1 cellular context compared by ENCODE assay signal in the genomic region with DNA sequence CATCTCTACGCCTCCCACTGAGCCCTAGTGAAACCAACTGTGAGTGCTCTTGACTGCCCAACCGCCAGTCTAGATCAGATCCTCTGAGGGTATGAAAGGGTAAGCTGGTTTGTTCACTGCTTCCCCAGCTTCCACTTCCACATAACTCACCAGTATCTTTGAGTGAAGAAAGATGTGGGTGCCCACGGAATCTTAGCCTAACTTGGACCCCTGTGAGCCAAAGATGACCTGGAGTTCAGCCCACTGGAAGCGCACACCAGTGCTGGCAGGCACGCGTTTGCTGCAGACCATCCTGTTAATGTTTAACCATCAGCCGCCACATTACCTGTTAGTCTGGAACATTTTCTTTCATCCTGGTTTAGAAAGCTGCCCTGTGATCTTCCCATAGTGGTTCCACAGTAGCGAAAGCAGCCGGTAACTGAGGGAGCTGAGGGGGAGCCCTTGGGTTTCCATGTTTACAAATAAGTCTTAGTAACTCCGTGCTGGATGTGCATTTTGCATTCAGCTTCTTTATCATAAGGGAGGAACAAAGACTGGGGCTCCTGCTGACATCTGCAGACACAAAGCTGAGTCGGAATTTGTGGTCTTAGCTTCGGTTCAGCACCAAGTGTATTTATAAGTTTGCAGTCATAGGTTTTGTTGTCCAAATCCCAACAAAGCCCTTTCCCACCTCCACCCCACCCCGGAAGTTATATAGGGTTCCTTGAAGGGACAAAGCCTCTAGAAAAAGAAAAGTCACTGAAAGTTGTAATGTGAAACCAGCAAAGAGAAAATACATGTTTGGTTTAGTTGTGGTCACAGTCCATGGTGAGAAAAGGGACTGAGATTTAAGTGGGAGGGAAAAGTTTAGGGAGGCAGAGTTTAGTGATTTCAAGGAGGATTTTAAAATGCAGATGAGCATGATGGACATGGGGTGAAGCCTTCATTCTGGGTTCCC.
A peak's percentile ranks its signal among the peaks of the same experiment; 100 is the strongest.
TF ChIP-seq lines count a peak whose summit lies in the region.

No MANE protein-coding gene starts in this region.

TF ChIP-seq in HepG2, 621 proteins besides CTCF, POLR2A, EP300 and RAD21 (continued from another document and continues in another):
- TF ChIP-seq, protein P1, sequence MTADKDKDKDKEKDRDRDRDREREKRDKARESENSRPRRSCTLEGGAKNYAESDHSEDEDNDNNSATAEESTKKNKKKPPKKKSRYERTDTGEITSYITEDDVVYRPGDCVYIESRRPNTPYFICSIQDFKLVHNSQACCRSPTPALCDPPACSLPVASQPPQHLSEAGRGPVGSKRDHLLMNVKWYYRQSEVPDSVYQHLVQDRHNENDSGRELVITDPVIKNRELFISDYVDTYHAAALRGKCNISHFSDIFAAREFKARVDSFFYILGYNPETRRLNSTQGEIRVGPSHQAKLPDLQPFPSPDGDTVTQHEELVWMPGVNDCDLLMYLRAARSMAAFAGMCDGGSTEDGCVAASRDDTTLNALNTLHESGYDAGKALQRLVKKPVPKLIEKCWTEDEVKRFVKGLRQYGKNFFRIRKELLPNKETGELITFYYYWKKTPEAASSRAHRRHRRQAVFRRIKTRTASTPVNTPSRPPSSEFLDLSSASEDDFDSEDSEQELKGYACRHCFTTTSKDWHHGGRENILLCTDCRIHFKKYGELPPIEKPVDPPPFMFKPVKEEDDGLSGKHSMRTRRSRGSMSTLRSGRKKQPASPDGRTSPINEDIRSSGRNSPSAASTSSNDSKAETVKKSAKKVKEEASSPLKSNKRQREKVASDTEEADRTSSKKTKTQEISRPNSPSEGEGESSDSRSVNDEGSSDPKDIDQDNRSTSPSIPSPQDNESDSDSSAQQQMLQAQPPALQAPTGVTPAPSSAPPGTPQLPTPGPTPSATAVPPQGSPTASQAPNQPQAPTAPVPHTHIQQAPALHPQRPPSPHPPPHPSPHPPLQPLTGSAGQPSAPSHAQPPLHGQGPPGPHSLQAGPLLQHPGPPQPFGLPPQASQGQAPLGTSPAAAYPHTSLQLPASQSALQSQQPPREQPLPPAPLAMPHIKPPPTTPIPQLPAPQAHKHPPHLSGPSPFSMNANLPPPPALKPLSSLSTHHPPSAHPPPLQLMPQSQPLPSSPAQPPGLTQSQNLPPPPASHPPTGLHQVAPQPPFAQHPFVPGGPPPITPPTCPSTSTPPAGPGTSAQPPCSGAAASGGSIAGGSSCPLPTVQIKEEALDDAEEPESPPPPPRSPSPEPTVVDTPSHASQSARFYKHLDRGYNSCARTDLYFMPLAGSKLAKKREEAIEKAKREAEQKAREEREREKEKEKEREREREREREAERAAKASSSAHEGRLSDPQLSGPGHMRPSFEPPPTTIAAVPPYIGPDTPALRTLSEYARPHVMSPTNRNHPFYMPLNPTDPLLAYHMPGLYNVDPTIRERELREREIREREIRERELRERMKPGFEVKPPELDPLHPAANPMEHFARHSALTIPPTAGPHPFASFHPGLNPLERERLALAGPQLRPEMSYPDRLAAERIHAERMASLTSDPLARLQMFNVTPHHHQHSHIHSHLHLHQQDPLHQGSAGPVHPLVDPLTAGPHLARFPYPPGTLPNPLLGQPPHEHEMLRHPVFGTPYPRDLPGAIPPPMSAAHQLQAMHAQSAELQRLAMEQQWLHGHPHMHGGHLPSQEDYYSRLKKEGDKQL (CRISPR knock-in tag; IDR thresholded peaks at IDR 0.05; ENCODE audit: low read depth): no peak
- TF ChIP-seq, protein P2, sequence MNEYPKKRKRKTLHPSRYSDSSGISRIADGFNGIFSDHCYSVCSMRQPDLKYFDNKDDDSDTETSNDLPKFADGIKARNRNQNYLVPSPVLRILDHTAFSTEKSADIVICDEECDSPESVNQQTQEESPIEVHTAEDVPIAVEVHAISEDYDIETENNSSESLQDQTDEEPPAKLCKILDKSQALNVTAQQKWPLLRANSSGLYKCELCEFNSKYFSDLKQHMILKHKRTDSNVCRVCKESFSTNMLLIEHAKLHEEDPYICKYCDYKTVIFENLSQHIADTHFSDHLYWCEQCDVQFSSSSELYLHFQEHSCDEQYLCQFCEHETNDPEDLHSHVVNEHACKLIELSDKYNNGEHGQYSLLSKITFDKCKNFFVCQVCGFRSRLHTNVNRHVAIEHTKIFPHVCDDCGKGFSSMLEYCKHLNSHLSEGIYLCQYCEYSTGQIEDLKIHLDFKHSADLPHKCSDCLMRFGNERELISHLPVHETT (CRISPR knock-in tag; conservative IDR thresholded peaks at IDR 0.05): 0 out of 2 replicates have a peak, but pooled peaks have one; percentile 23
- TF ChIP-seq, protein P3, sequence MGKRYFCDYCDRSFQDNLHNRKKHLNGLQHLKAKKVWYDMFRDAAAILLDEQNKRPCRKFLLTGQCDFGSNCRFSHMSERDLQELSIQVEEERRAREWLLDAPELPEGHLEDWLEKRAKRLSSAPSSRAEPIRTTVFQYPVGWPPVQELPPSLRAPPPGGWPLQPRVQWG (CRISPR knock-in tag; IDR thresholded peaks at IDR 0.05; ENCODE audit: borderline replicate concordance, low read depth): no peak
- TF ChIP-seq, protein P4, sequence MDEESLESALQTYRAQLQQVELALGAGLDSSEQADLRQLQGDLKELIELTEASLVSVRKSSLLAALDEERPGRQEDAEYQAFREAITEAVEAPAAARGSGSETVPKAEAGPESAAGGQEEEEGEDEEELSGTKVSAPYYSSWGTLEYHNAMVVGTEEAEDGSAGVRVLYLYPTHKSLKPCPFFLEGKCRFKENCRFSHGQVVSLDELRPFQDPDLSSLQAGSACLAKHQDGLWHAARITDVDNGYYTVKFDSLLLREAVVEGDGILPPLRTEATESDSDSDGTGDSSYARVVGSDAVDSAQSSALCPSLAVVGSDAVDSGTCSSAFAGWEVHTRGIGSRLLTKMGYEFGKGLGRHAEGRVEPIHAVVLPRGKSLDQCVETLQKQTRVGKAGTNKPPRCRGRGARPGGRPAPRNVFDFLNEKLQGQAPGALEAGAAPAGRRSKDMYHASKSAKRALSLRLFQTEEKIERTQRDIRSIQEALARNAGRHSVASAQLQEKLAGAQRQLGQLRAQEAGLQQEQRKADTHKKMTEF (CRISPR knock-in tag; IDR thresholded peaks at IDR 0.05): peak; percentile 75
- TF ChIP-seq ZNF816 (CRISPR knock-in tag; IDR thresholded peaks at IDR 0.05; ENCODE audit: borderline replicate concordance) (no peak; the same call in 1 of the 2 replicates), MTA3 (CRISPR knock-in tag; IDR thresholded peaks at IDR 0.05) (no peak), KAT7 (CRISPR knock-in tag; IDR thresholded peaks at IDR 0.05; ENCODE audit: borderline replicate concordance) (no peak), ATRX (CRISPR knock-in tag; IDR thresholded peaks at IDR 0.05; ENCODE audit: borderline replicate concordance) (no peak), ZSCAN25 (CRISPR knock-in tag; IDR thresholded peaks at IDR 0.05) (no peak), ESRRA (CRISPR knock-in tag; IDR thresholded peaks at IDR 0.05; ENCODE audit: low read depth) (no peak; the same call in 1 of the 2 replicates), RARA (CRISPR knock-in tag; IDR thresholded peaks at IDR 0.05) (peak; percentile 86), NCOR1 (IDR thresholded peaks at IDR 0.05; ENCODE audit: borderline replicate concordance, low read length) (peak; percentile 88; the same call in 1 of the 2 replicates), SIN3A (IDR thresholded peaks at IDR 0.05; ENCODE audit: borderline replicate concordance, low read depth, low read length) (no peak), ETV5 (CRISPR knock-in tag; IDR thresholded peaks at IDR 0.05; ENCODE audit: borderline replicate concordance) (no peak; the same call in 1 of the 2 replicates), ZNF776 (CRISPR knock-in tag; IDR thresholded peaks at IDR 0.05) (no peak), NBN (conservative IDR thresholded peaks at IDR 0.05) (no peak), ZFP36L2 (CRISPR knock-in tag; IDR thresholded peaks at IDR 0.05) (no peak), ZNF383 (CRISPR knock-in tag; IDR thresholded peaks at IDR 0.05; ENCODE audit: borderline replicate concordance) (no peak), ZNF546 (CRISPR knock-in tag; conservative IDR thresholded peaks at IDR 0.05) (no peak), JUND (CRISPR knock-in tag; IDR thresholded peaks at IDR 0.05) (no peak), SYNCRIP (IDR thresholded peaks at IDR 0.05; ENCODE audit: insufficient read depth, low read depth, low read length) (no peak), ZNF792 (CRISPR knock-in tag; IDR thresholded peaks at IDR 0.05) (peak; percentile 15; the same call in 1 of the 2 replicates), HNRNPL (IDR thresholded peaks at IDR 0.05; ENCODE audit: low read depth, low read length) (no peak), HNRNPLL (IDR thresholded peaks at IDR 0.05; ENCODE audit: low read depth, low read length, poor library complexity, severe bottlenecking) (no peak), TOE1 (CRISPR knock-in tag; IDR thresholded peaks at IDR 0.05) (0 out of 2 replicates have a peak, but pooled peaks have one; percentile 52), ZFP62 (CRISPR knock-in tag; IDR thresholded peaks at IDR 0.05) (no peak), FOXK2 (IDR thresholded peaks at IDR 0.05) (peak; percentile 55; the same call in 1 of the 2 replicates), ZNF768 (CRISPR knock-in tag; IDR thresholded peaks at IDR 0.05) (no peak), SIX4 (CRISPR knock-in tag; IDR thresholded peaks at IDR 0.05) (no peak), ZNF790 (CRISPR knock-in tag; IDR thresholded peaks at IDR 0.05; ENCODE audit: borderline replicate concordance) (no peak), ZNF660 (CRISPR knock-in tag; IDR thresholded peaks at IDR 0.05; ENCODE audit: borderline replicate concordance, low read depth) (no peak), MYNN (CRISPR knock-in tag; IDR thresholded peaks at IDR 0.05; ENCODE audit: low read depth) (peak; percentile 61; the same call in 1 of the 2 replicates), NFYB (CRISPR knock-in tag; IDR thresholded peaks at IDR 0.05) (no peak), FOSL2 (CRISPR knock-in tag; IDR thresholded peaks at IDR 0.05) (peak; percentile 32; the same call in 1 of the 2 replicates), ZNF703 (CRISPR knock-in tag; IDR thresholded peaks at IDR 0.05; ENCODE audit: borderline replicate concordance) (no peak), TBX2 (CRISPR knock-in tag; IDR thresholded peaks at IDR 0.05; ENCODE audit: borderline replicate concordance) (peak; percentile 97), ZNF510 (CRISPR knock-in tag; IDR thresholded peaks at IDR 0.05; ENCODE audit: low read depth) (no peak), ATF1 (CRISPR knock-in tag; IDR thresholded peaks at IDR 0.05) (no peak), MEIS2 (CRISPR knock-in tag; IDR thresholded peaks at IDR 0.05) (peak; percentile 75; the same call in 1 of the 2 replicates), ZNF34 (CRISPR knock-in tag; IDR thresholded peaks at IDR 0.05; ENCODE audit: borderline replicate concordance) (no peak), MEIS1 (CRISPR knock-in tag; IDR thresholded peaks at IDR 0.05; ENCODE audit: borderline replicate concordance) (no peak), KLF15 (CRISPR knock-in tag; IDR thresholded peaks at IDR 0.05; ENCODE audit: borderline replicate concordance) (no peak), TGIF2 (CRISPR knock-in tag; IDR thresholded peaks at IDR 0.05) (0 out of 2 replicates have a peak, but pooled peaks have one; percentile 6)
- TF ChIP-seq, protein P5, sequence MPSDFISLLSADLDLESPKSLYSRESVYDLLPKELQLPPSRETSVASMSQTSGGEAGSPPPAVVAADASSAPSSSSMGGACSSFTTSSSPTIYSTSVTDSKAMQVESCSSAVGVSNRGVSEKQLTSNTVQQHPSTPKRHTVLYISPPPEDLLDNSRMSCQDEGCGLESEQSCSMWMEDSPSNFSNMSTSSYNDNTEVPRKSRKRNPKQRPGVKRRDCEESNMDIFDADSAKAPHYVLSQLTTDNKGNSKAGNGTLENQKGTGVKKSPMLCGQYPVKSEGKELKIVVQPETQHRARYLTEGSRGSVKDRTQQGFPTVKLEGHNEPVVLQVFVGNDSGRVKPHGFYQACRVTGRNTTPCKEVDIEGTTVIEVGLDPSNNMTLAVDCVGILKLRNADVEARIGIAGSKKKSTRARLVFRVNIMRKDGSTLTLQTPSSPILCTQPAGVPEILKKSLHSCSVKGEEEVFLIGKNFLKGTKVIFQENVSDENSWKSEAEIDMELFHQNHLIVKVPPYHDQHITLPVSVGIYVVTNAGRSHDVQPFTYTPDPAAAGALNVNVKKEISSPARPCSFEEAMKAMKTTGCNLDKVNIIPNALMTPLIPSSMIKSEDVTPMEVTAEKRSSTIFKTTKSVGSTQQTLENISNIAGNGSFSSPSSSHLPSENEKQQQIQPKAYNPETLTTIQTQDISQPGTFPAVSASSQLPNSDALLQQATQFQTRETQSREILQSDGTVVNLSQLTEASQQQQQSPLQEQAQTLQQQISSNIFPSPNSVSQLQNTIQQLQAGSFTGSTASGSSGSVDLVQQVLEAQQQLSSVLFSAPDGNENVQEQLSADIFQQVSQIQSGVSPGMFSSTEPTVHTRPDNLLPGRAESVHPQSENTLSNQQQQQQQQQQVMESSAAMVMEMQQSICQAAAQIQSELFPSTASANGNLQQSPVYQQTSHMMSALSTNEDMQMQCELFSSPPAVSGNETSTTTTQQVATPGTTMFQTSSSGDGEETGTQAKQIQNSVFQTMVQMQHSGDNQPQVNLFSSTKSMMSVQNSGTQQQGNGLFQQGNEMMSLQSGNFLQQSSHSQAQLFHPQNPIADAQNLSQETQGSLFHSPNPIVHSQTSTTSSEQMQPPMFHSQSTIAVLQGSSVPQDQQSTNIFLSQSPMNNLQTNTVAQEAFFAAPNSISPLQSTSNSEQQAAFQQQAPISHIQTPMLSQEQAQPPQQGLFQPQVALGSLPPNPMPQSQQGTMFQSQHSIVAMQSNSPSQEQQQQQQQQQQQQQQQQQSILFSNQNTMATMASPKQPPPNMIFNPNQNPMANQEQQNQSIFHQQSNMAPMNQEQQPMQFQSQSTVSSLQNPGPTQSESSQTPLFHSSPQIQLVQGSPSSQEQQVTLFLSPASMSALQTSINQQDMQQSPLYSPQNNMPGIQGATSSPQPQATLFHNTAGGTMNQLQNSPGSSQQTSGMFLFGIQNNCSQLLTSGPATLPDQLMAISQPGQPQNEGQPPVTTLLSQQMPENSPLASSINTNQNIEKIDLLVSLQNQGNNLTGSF (CRISPR knock-in tag; IDR thresholded peaks at IDR 0.05): no peak
- TF ChIP-seq, protein P6, sequence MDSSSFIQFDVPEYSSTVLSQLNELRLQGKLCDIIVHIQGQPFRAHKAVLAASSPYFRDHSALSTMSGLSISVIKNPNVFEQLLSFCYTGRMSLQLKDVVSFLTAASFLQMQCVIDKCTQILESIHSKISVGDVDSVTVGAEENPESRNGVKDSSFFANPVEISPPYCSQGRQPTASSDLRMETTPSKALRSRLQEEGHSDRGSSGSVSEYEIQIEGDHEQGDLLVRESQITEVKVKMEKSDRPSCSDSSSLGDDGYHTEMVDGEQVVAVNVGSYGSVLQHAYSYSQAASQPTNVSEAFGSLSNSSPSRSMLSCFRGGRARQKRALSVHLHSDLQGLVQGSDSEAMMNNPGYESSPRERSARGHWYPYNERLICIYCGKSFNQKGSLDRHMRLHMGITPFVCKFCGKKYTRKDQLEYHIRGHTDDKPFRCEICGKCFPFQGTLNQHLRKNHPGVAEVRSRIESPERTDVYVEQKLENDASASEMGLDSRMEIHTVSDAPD (CRISPR knock-in tag; IDR thresholded peaks at IDR 0.05): no peak; the same call in 1 of the 2 replicates
- TF ChIP-seq, protein P7, sequence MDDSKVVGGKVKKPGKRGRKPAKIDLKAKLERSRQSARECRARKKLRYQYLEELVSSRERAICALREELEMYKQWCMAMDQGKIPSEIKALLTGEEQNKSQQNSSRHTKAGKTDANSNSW (CRISPR knock-in tag; IDR thresholded peaks at IDR 0.05; ENCODE audit: borderline replicate concordance): no peak
- TF ChIP-seq, protein P8, sequence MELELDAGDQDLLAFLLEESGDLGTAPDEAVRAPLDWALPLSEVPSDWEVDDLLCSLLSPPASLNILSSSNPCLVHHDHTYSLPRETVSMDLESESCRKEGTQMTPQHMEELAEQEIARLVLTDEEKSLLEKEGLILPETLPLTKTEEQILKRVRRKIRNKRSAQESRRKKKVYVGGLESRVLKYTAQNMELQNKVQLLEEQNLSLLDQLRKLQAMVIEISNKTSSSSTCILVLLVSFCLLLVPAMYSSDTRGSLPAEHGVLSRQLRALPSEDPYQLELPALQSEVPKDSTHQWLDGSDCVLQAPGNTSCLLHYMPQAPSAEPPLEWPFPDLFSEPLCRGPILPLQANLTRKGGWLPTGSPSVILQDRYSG (CRISPR knock-in tag; IDR thresholded peaks at IDR 0.05): 0 out of 2 replicates have a peak, but pooled peaks have one; percentile 33
